Comparison of ENCODE assay signal across 9 cellular contexts in the genomic region with DNA sequence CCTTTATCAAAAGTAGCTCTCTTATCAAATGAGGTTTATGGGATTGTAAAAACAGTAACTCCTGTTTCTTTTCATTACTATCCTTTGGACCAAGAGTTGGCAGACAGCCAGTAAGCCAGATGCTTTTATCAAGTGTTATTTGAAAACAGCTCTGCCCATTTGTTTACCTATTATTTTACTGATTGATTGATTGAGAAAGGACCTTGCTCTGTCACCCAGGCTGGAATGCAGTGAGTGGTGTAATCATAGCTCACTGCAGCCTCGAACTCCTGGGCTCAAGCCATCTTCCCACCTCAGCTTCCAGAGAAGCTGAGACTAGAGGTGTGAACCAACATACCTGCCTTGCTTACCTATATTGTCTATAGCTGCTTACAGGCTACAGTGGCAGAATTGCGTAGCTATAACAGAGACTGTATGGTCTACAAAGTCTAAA. TPM values are rescaled to one million over a fixed set of nuclear protein-coding genes. Genes with fewer than 3 reads are reported as not detected.
DNase-seq lines count a peak whose midpoint lies in the region; ATAC-seq and TF ChIP-seq lines count a peak whose summit lies in the region.
"Had no signal": no experiment of that assay in that cellular context is flagged by ENCODE, and none has a peak within 500 bp of the region (broad histone marks: within the 10 kb centered on the region; RNA-seq: fewer than 3 reads in every experiment).

No MANE protein-coding gene starts in this region.

- H3K9me3 ChIP-seq in HCT116 (ENCODE audit: control insufficient read depth in 1 of 2, insufficient read depth in 1 of 2, low read depth in 1 of 2, low read length in 2 of 2) (no peaks in the 10 kb centered on the region), osteoblast (ENCODE audit: low read depth, low read length) (no peaks in the 10 kb centered on the region), psoas muscle (no peaks in the 10 kb centered on the region), ascending aorta (no peaks in the 10 kb centered on the region), MG63 (no peaks in the 10 kb centered on the region), left ventricle myocardium inferior (replicated peaks) (no peaks in the 10 kb centered on the region)

- POLR2A ChIA-PET in HCT116 (lab: Charles Lee) = no interaction called here

- H3K4me3 ChIP-seq in HCT116 (replicated peaks in 1 of 2; ENCODE audit: low read depth in 1 of 2, low read length in 2 of 2) = no peak overlapping the region
- no peak overlapping the region for H3K4me3 ChIP-seq in choroid plexus epithelial cell (ENCODE audit: low read depth, low read length)
- H3K4me3 ChIP-seq in osteoblast (ENCODE audit: insufficient read depth, low read length) = no peak overlapping the region
- no peak overlapping the region for H3K4me3 ChIP-seq in psoas muscle
- no peak overlapping the region for H3K4me3 ChIP-seq in ascending aorta
- no peak overlapping the region for H3K4me3 ChIP-seq in MG63
- H3K4me3 ChIP-seq in left ventricle myocardium inferior = no peak overlapping the region

- TF ChIP-seq RAD21 in HCT116 (IDR thresholded peaks at IDR 0.05; ENCODE audit: low read depth) = no peak

- BruUV-seq in HCT116 (replicated peaks; lab: Mats Ljungman, UMichigan) = no TSS peak

- TF ChIP-seq CTCF in HCT116 (IDR thresholded peaks at IDR 0.05 in 2 of 3, conservative IDR thresholded peaks at IDR 0.05 in 1 of 3; ENCODE audit: borderline replicate concordance in 1 of 3, insufficient read depth in 1 of 3, low read depth in 2 of 3, low read length in 2 of 3) (no peak), choroid plexus epithelial cell (conservative IDR thresholded peaks at IDR 0.05; ENCODE audit: low read depth, low read length) (no peak), osteoblast (IDR thresholded peaks at IDR 0.05; ENCODE audit: extremely low read depth, low read depth, low read length) (no peak), psoas muscle (IDR thresholded peaks at IDR 0.05) (no peak), ascending aorta (IDR thresholded peaks at IDR 0.05) (no peak), left ventricle myocardium inferior (IDR thresholded peaks at IDR 0.05; ENCODE audit: borderline replicate concordance) (no peak)

- intact Hi-C loops in HCT116 (cut with micrococcal nuclease) = no loop called here
- intact Hi-C loops in psoas muscle (cut with DNase I) = no loop called here
- intact Hi-C loops in ascending aorta (cut with DNase I) = no loop called here
- intact Hi-C loops in left ventricle myocardium inferior (cut with micrococcal nuclease) = no loop called here

- H3K4me2 ChIP-seq in HCT116 (ENCODE audit: low read length) (peak overlapping the region; percentile 75; the same call in 1 of the 2 replicates), osteoblast (ENCODE audit: insufficient read depth, low read length) (peak overlapping the region; percentile 95)

- WGBS in psoas muscle, 3 donors = 58 to 74% (median 65%) methylated on average over 2 of the region's 2 CpGs

- peaks cover 52% of the 10 kb centered on the region for H3K79me2 ChIP-seq in HCT116 (ENCODE audit: insufficient read depth, low read length)
- H3K79me2 ChIP-seq in osteoblast (ENCODE audit: insufficient read depth, low read length) = peaks cover 76% of the 10 kb centered on the region

- RAD21 ChIA-PET in HCT116 (lab: Charles Lee; ENCODE audit: low non-redundant PET in 1 of 2, low total read pairs in 2 of 2, uncharacterized antibody in 2 of 2, unreplicated experiment in 2 of 2) = no interaction called here

- no peaks in the 10 kb centered on the region for H3K9me2 ChIP-seq in HCT116 (ENCODE audit: insufficient read depth)

- no peak for DNase-seq in HCT116 (ENCODE audit: low read depth, low spot score)
- DNase-seq in NCI-H226 = peak; percentile 22
- peak; percentile 52 for DNase-seq in choroid plexus epithelial cell (ENCODE audit: low read depth)
- no peak for DNase-seq in osteoblast (ENCODE audit: insufficient read length, low spot score, missing footprints)
- no peak for DNase-seq in psoas muscle
- DNase-seq in ascending aorta (ENCODE audit: low spot score in 2 of 2) = no peak
- no peak for DNase-seq in MG63
- no peak for DNase-seq in left ventricle myocardium inferior
- DNase-seq: activated effector memory CD4-positive, alpha-beta T cell treated with Interleukin-2 at 50 U/mL for 16 hours had no signal

- CTCF ChIA-PET in HCT116 (lab: Charles Lee) = no interaction called here

- no peak for TF ChIP-seq POLR2A in HCT116 (IDR thresholded peaks at IDR 0.05; ENCODE audit: borderline replicate concordance, extremely low read depth, insufficient read depth, insufficient read length)

- H4K20me1 ChIP-seq in HCT116 (ENCODE audit: insufficient read depth) = peaks cover 2% of the 10 kb centered on the region; the same call in 1 of the 2 replicates
- H4K20me1 ChIP-seq in osteoblast (ENCODE audit: insufficient read depth, low read length) = no peaks in the 10 kb centered on the region

- no peaks in the 10 kb centered on the region for H3K27me3 ChIP-seq in HCT116 (ENCODE audit: insufficient read depth, low read length)
- H3K27me3 ChIP-seq in osteoblast (ENCODE audit: insufficient read depth, low read length) = no peaks in the 10 kb centered on the region
- no peaks in the 10 kb centered on the region for H3K27me3 ChIP-seq in psoas muscle (ENCODE audit: insufficient read depth in 3 of 3, low read length in 2 of 3)
- H3K27me3 ChIP-seq in ascending aorta = no peaks in the 10 kb centered on the region
- no peaks in the 10 kb centered on the region for H3K27me3 ChIP-seq in MG63
- no peaks in the 10 kb centered on the region for H3K27me3 ChIP-seq in left ventricle myocardium inferior (ENCODE audit: low read depth)

- ATAC-seq in HCT116 (no peak), psoas muscle (no peak)

- no peak overlapping the region for H3K9ac ChIP-seq in HCT116 (ENCODE audit: low read length)

- H3K4me1 ChIP-seq in HCT116 (ENCODE audit: control insufficient read depth in 1 of 2, insufficient read depth in 2 of 2, low read length in 2 of 2) = peaks cover 25 to 55% of the 10 kb centered on the region in 2 experiments
- H3K4me1 ChIP-seq in osteoblast (ENCODE audit: insufficient read depth, low read length) = peaks cover 48% of the 10 kb centered on the region
- H3K4me1 ChIP-seq in psoas muscle = peaks cover 34% of the 10 kb centered on the region
- H3K4me1 ChIP-seq in ascending aorta = peaks cover 1 to 13% of the 10 kb centered on the region in 2 donors
- H3K4me1 ChIP-seq in left ventricle myocardium inferior = peaks cover 61% of the 10 kb centered on the region

- H3K27ac ChIP-seq in HCT116 (ENCODE audit: low read depth, low read length) = no peak overlapping the region
- peak overlapping the region; percentile 90 for H3K27ac ChIP-seq in osteoblast (ENCODE audit: low read depth, low read length)
- H3K27ac ChIP-seq in psoas muscle = no peak overlapping the region
- no peak overlapping the region for H3K27ac ChIP-seq in ascending aorta
- H3K27ac ChIP-seq in left ventricle myocardium inferior (replicated peaks) = no peak overlapping the region

- peaks cover 3 to 5% of the 10 kb centered on the region in 2 experiments; a peak in 1 of 4 replicates for H3K36me3 ChIP-seq in HCT116 (ENCODE audit: control insufficient read depth in 1 of 2, insufficient read depth in 2 of 2, low read length in 2 of 2)
- peaks cover 3% of the 10 kb centered on the region for H3K36me3 ChIP-seq in osteoblast (ENCODE audit: insufficient read depth, low read length)
- peaks cover 0 to 33% of the 10 kb centered on the region in 2 donors for H3K36me3 ChIP-seq in psoas muscle (ENCODE audit: insufficient read depth in 1 of 2, low read depth in 1 of 2)
- peaks cover 13 to 31% of the 10 kb centered on the region in 2 donors for H3K36me3 ChIP-seq in ascending aorta
- peaks cover 11% of the 10 kb centered on the region for H3K36me3 ChIP-seq in MG63
- H3K36me3 ChIP-seq in left ventricle myocardium inferior = peaks cover 25% of the 10 kb centered on the region

- no peak overlapping the region for H2AFZ ChIP-seq in HCT116 (ENCODE audit: low read depth, low read length, poor library complexity, severe bottlenecking)
- no peak overlapping the region for H2AFZ ChIP-seq in osteoblast (ENCODE audit: low read length)

TF ChIP-seq in HCT116, 20 proteins besides CTCF, POLR2A, EP300 and RAD21 (continues in another document):
- TF ChIP-seq EZH2phosphoT487 (IDR thresholded peaks at IDR 0.05; ENCODE audit: borderline replicate concordance) (no peak), TCF7L2 (IDR thresholded peaks at IDR 0.05; ENCODE audit: borderline replicate concordance, extremely low read depth, insufficient read depth, insufficient read length) (no peak), EZH2 (IDR thresholded peaks at IDR 0.05) (no peak)

RNA-seq across cellular contexts. Expression of gene PRKAB2, which starts 3.6 kb away (rescaled TPM):
- total RNA-seq in HCT116 (2021; ENCODE audit: unreplicated experiment) = 10.9 TPM
- 5.3 and 5.5 TPM in 2 replicates for polyA plus RNA-seq in HCT116 (2012)
- total RNA-seq in osteoblast = 22.8 and 23.6 TPM in 2 replicates
- 10 to 100 TPM; 50.8 to 77.7 (median 54.1) TPM for total RNA-seq in psoas muscle
- 10 to 100 TPM; 14.1 to 71.8 (median 24.0) TPM for polyA plus RNA-seq in psoas muscle
- total RNA-seq in ascending aorta = 15.4 TPM
- total RNA-seq in MG63 (2014; rRNA removed; shearing (Covaris generic); ENCODE audit: low replicate concordance) = 9.5 and 16.0 TPM in 2 replicates
- 37.8 TPM for total RNA-seq in left ventricle myocardium inferior

RNA-seq across cellular contexts. Expression of gene FMO5, which starts 56.5 kb away (rescaled TPM):
- 0.27 TPM for total RNA-seq in HCT116 (2021; ENCODE audit: unreplicated experiment)
- polyA plus RNA-seq in HCT116 (2012) = 0.09 and 0.20 TPM in 2 replicates
- total RNA-seq in osteoblast = 2.7 and 3.6 TPM in 2 replicates
- total RNA-seq in psoas muscle = 1 to 10 TPM in 1 of 4 donors, under 1 TPM in 3; 0.30 to 1.4 (median 0.92) TPM
- under 1 TPM; 0.35 to 0.53 (median 0.47) TPM for polyA plus RNA-seq in psoas muscle
- total RNA-seq in ascending aorta = 19.6 TPM
- not detected in 2 replicates for total RNA-seq in MG63 (2014; rRNA removed; shearing (Covaris generic); ENCODE audit: low replicate concordance)
- total RNA-seq in left ventricle myocardium inferior = 3.2 TPM

Comparison
In these comparisons a context has a peak if more than half of its experiments do, and no peak if none do; other contexts are left out.
1. DNase-seq: peak in NCI-H226 (single experiment) and choroid plexus epithelial cell (single experiment); none in HCT116 (single experiment), osteoblast (single experiment), psoas muscle (0 of 2), ascending aorta (0 of 2), MG63 (single experiment) and left ventricle myocardium inferior (single experiment).